ENCODE assay signal across 33 cellular contexts in genomic region chr19:29194658-29195057, GRCh38.
"Had no signal": no experiment of that assay in that cellular context is flagged by ENCODE, and none has a peak within 500 bp of the region (broad histone marks: within the 10 kb centered on the region; RNA-seq: fewer than 3 reads in every experiment).

No MANE protein-coding gene starts in this region.

- H3K36me3 ChIP-seq: adrenal gland, esophagus squamous epithelium, gastroesophageal sphincter had no signal

- H3K4me1 ChIP-seq: adrenal gland, body of pancreas, gastroesophageal sphincter had no signal

- H3K27me3 Mint-ChIP-seq: activated CD8-positive, alpha-beta T cell treated with anti-CD3 and anti-CD28 coated beads for 36 hours; activated naive CD4-positive, alpha-beta T cell treated with anti-CD3 and anti-CD28 coated beads, Interleukin-2, amount 50 U/mL, for 24 hours; activated naive CD8-positive, alpha-beta T cell treated with anti-CD3 and anti-CD28 coated beads for 36 hours; activated naive CD8-positive, alpha-beta T cell treated with anti-CD3 and anti-CD28 coated beads, Interleukin-2, amount 50 U/mL, for 24 hours; T-helper 17 cell had no signal

- DNase-seq: activated B cell treated with CpG ODN at 0.5 μM for 24 hours; activated CD4-positive, alpha-beta T cell treated with anti-CD3 and anti-CD28 coated beads for 48 hours; activated CD4-positive, alpha-beta T cell treated with anti-CD3 and anti-CD28 coated beads, Interleukin-2, amount 50 U/mL, for 1 hour; activated CD4-positive, alpha-beta T cell treated with anti-CD3 and anti-CD28 coated beads, Interleukin-2, amount 50 U/mL, for 48 hours; activated CD8-positive, alpha-beta memory T cell treated with anti-CD3 and anti-CD28 coated beads for 24 hours; activated CD8-positive, alpha-beta T cell treated with anti-CD3 and anti-CD28 coated beads for 36 hours; activated effector memory CD4-positive, alpha-beta T cell treated with anti-CD3 and anti-CD28 coated beads, Interleukin-2, amount 50 U/mL, for 16 hours; activated naive CD4-positive, alpha-beta T cell treated with anti-CD3 and anti-CD28 coated beads for 36 hours; activated naive CD8-positive, alpha-beta T cell treated with anti-CD3 and anti-CD28 coated beads for 36 hours; activated naive CD8-positive, alpha-beta T cell treated with anti-CD3 and anti-CD28 coated beads, Interleukin-2, amount 50 U/mL, for 24 hours; activated T-cell treated with anti-CD3 and anti-CD28 coated beads, Interleukin-2, amount 50 U/mL, for 4 hours; adrenal gland; amygdala; aorta; body of pancreas; caudate nucleus; cortex of kidney; dermis blood vessel endothelial cell; effector CD8-positive, alpha-beta T cell; esophagus squamous epithelium; foreskin melanocyte; T-helper 1 cell; T-helper 17 cell had no signal

- FAIRE-seq: colon, endometrium, endothelial cell of umbilical vein had no signal

- H3K27ac Mint-ChIP-seq: activated B cell treated with CpG ODN at 0.5 μM for 24 hours; activated CD8-positive, alpha-beta T cell treated with anti-CD3 and anti-CD28 coated beads for 36 hours; activated naive CD4-positive, alpha-beta T cell treated with anti-CD3 and anti-CD28 coated beads for 36 hours; activated naive CD4-positive, alpha-beta T cell treated with anti-CD3 and anti-CD28 coated beads, Interleukin-2, amount 50 U/mL, for 24 hours; activated naive CD8-positive, alpha-beta T cell treated with anti-CD3 and anti-CD28 coated beads for 36 hours; activated naive CD8-positive, alpha-beta T cell treated with anti-CD3 and anti-CD28 coated beads, Interleukin-2, amount 50 U/mL, for 24 hours; activated T-helper 2 cell treated with anti-CD3 and anti-CD28 coated beads, Interferon-gamma antibody, Interleukin-2, Interleukin-4, amounts not matched to agents 10 μg/mL and 5 μg/mL and 100 μg/mL, durations not matched to agents 14 hours and 24 hours and 36 hours; T-helper 17 cell; T-helper 2 cell treated with Interferon-gamma antibody and Interleukin-4, amounts not matched to agents 5 μg/mL and 100 μg/mL, for 36 hours had no signal

- H3K4me3 ChIP-seq: adrenal gland, body of pancreas, esophagus squamous epithelium, gastroesophageal sphincter had no signal

- H3K4me3 Mint-ChIP-seq: activated B cell treated with CpG ODN at 0.5 μM for 24 hours; activated CD8-positive, alpha-beta T cell treated with anti-CD3 and anti-CD28 coated beads for 36 hours; activated naive CD4-positive, alpha-beta T cell treated with anti-CD3 and anti-CD28 coated beads for 36 hours; activated naive CD4-positive, alpha-beta T cell treated with anti-CD3 and anti-CD28 coated beads, Interleukin-2, amount 50 U/mL, for 24 hours; activated naive CD8-positive, alpha-beta T cell treated with anti-CD3 and anti-CD28 coated beads for 36 hours; activated naive CD8-positive, alpha-beta T cell treated with anti-CD3 and anti-CD28 coated beads, Interleukin-2, amount 50 U/mL, for 24 hours; activated T-cell treated with anti-CD3 and anti-CD28 coated beads, Interleukin-2, amount 50 U/mL, for 4 hours; T-helper 17 cell; T-helper 2 cell treated with Interferon-gamma antibody and Interleukin-4, amounts not matched to agents 5 μg/mL and 100 μg/mL, for 36 hours had no signal

- H3K27ac ChIP-seq: adrenal gland, body of pancreas, epithelial cell of prostate, esophagus squamous epithelium, gastroesophageal sphincter, VCaP had no signal

- H3K4me1 Mint-ChIP-seq: activated B cell treated with CpG ODN at 0.5 μM for 24 hours had no signal

- H3K27me3 ChIP-seq: adrenal gland, body of pancreas, esophagus squamous epithelium, gastroesophageal sphincter had no signal

- H3K9me3 ChIP-seq: adrenal gland, body of pancreas, gastroesophageal sphincter had no signal

- ATAC-seq: activated CD4-positive, CD25-positive, alpha-beta regulatory T cell treated with anti-CD3 and anti-CD28 coated beads, Interleukin-2, amount 50 U/mL, for 24 hours; activated CD8-positive, alpha-beta T cell treated with anti-CD3 and anti-CD28 coated beads for 36 hours; activated naive CD8-positive, alpha-beta T cell treated with anti-CD3 and anti-CD28 coated beads, Interleukin-2, amount 50 U/mL, for 24 hours; activated T-cell treated with anti-CD3 and anti-CD28 coated beads, Interleukin-2, amount 50 U/mL, for 4 hours; body of pancreas; gastroesophageal sphincter; T-helper 17 cell had no signal
